1 cellular context compared by ENCODE assay signal in genomic region chr5:84863020-84863419, GRCh38.
TF ChIP-seq lines count a peak whose summit lies in the region.

No MANE protein-coding gene starts in this region.

TF ChIP-seq in GM23338, 12 proteins besides CTCF, POLR2A, EP300 and RAD21:
- TF ChIP-seq ZNF462 (CRISPR knock-in tag; IDR thresholded peaks at IDR 0.05) (no peak), EZH2phosphoT487 (IDR thresholded peaks at IDR 0.05; ENCODE audit: unreplicated experiment) (no peak), ZNF114 (CRISPR knock-in tag; IDR thresholded peaks at IDR 0.05) (no peak)
- TF ChIP-seq, protein P1, sequence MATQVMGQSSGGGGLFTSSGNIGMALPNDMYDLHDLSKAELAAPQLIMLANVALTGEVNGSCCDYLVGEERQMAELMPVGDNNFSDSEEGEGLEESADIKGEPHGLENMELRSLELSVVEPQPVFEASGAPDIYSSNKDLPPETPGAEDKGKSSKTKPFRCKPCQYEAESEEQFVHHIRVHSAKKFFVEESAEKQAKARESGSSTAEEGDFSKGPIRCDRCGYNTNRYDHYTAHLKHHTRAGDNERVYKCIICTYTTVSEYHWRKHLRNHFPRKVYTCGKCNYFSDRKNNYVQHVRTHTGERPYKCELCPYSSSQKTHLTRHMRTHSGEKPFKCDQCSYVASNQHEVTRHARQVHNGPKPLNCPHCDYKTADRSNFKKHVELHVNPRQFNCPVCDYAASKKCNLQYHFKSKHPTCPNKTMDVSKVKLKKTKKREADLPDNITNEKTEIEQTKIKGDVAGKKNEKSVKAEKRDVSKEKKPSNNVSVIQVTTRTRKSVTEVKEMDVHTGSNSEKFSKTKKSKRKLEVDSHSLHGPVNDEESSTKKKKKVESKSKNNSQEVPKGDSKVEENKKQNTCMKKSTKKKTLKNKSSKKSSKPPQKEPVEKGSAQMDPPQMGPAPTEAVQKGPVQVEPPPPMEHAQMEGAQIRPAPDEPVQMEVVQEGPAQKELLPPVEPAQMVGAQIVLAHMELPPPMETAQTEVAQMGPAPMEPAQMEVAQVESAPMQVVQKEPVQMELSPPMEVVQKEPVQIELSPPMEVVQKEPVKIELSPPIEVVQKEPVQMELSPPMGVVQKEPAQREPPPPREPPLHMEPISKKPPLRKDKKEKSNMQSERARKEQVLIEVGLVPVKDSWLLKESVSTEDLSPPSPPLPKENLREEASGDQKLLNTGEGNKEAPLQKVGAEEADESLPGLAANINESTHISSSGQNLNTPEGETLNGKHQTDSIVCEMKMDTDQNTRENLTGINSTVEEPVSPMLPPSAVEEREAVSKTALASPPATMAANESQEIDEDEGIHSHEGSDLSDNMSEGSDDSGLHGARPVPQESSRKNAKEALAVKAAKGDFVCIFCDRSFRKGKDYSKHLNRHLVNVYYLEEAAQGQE (IDR thresholded peaks at IDR 0.05; ENCODE audit: unreplicated experiment), result no peak
- TF ChIP-seq, protein P2, sequence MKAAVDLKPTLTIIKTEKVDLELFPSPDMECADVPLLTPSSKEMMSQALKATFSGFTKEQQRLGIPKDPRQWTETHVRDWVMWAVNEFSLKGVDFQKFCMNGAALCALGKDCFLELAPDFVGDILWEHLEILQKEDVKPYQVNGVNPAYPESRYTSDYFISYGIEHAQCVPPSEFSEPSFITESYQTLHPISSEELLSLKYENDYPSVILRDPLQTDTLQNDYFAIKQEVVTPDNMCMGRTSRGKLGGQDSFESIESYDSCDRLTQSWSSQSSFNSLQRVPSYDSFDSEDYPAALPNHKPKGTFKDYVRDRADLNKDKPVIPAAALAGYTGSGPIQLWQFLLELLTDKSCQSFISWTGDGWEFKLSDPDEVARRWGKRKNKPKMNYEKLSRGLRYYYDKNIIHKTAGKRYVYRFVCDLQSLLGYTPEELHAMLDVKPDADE (IDR thresholded peaks at IDR 0.05), result no peak
TF ChIP-seq in GM23338: peak in this region for 0.
